13 cellular contexts compared by ENCODE assay signal in genomic region chr22:32809786-32810185, GRCh38. TPM values are rescaled to one million over a fixed set of nuclear protein-coding genes. Genes with fewer than 3 reads are reported as not detected.
A peak's percentile ranks its signal among the peaks of the same experiment; 100 is the strongest.
DNase-seq lines count a peak whose midpoint lies in the region; ATAC-seq, FAIRE-seq and TF ChIP-seq lines count a peak whose summit lies in the region.
"Had no signal": no experiment of that assay in that cellular context is flagged by ENCODE, and none has a peak within 500 bp of the region (broad histone marks: within the 10 kb centered on the region; RNA-seq: fewer than 3 reads in every experiment).

No MANE protein-coding gene starts in this region.

- H3K9ac ChIP-seq in smooth muscle cell (ENCODE audit: low read depth) = peak overlapping the region; percentile 4

- peak overlapping the region; percentile 49 for H3K27ac Mint-ChIP-seq in Caco-2 (ENCODE audit: unreplicated experiment)
- H3K27ac Mint-ChIP-seq in immature natural killer cell = no peak overlapping the region

- H3K4me2 ChIP-seq in hepatocyte = peak overlapping the region; percentile 57
- H3K4me2 ChIP-seq in smooth muscle cell = peak overlapping the region; percentile 78
- H3K4me2 ChIP-seq: A549 had no signal

- DNase-seq in Caco-2 (no peak), RPMI7951 (ENCODE audit: low read depth) (peak; percentile 6), hepatocyte (ENCODE audit: low spot score) (no peak), smooth muscle cell (lab: John Stamatoyannopoulos, UW; ENCODE audit: unreplicated experiment) (no peak), immature natural killer cell (no peak), RCC 7860 (ENCODE audit: low spot score) (no peak)
- DNase-seq: COR-L47, NCI-H1436, NCI-H2029 treated with DMSO at 0.1 percent for 48 hours had no signal

- TF ChIP-seq CTCF in Caco-2 (IDR thresholded peaks at IDR 0.05; ENCODE audit: insufficient read depth in 1 of 2, low read depth in 1 of 2, low read length in 1 of 2, severe bottlenecking in 1 of 2, unreplicated experiment in 1 of 2) (no peak), hepatocyte (IDR thresholded peaks at IDR 0.05; ENCODE audit: poor library complexity) (no peak), smooth muscle cell (IDR thresholded peaks at IDR 0.05; ENCODE audit: borderline replicate concordance, insufficient read depth, poor library complexity, severe bottlenecking) (no peak)

- ATAC-seq in GM18519 (IDR thresholded peaks at IDR 0.05; ENCODE audit: low FRiP score, unreplicated experiment) = no peak
- ATAC-seq: A549 had no signal

- BruUV-seq in Caco-2 (replicated peaks; lab: Mats Ljungman, UMichigan) = no TSS peak

- CTCF ChIA-PET in Caco-2 (lab: Charles Lee) = no interaction called here

- peak overlapping the region; percentile 70 for H3K27ac ChIP-seq in hepatocyte
- H3K27ac ChIP-seq in smooth muscle cell (ENCODE audit: low read depth) = peak overlapping the region; percentile 76
- H3K27ac ChIP-seq: A549, C4-2B had no signal

- peaks cover 68% of the 10 kb centered on the region for H3K36me3 Mint-ChIP-seq in Caco-2 (ENCODE audit: insufficient read depth, unreplicated experiment)
- no peaks in the 10 kb centered on the region for H3K36me3 Mint-ChIP-seq in immature natural killer cell

- H3F3A ChIP-seq in smooth muscle cell (ENCODE audit: low read depth) = peaks cover 86% of the 10 kb centered on the region

- H2AFZ ChIP-seq in hepatocyte (no peak overlapping the region), smooth muscle cell (ENCODE audit: low read depth) (no peak overlapping the region)

- no peaks in the 10 kb centered on the region for H3K9me3 ChIP-seq in Caco-2
- no peaks in the 10 kb centered on the region for H3K9me3 ChIP-seq in hepatocyte (ENCODE audit: low read depth)
- H3K9me3 ChIP-seq in smooth muscle cell (replicated peaks; ENCODE audit: low read depth) = no peaks in the 10 kb centered on the region
- H3K9me3 ChIP-seq: A549 had no signal

- H3K27me3 ChIP-seq in Caco-2 (replicated peaks; ENCODE audit: control insufficient read depth, insufficient read depth, low read length) (no peaks in the 10 kb centered on the region), hepatocyte (no peaks in the 10 kb centered on the region), smooth muscle cell (ENCODE audit: low read depth) (no peaks in the 10 kb centered on the region)

- H3K4me3 Mint-ChIP-seq in Caco-2 (ENCODE audit: unreplicated experiment) = no peak overlapping the region
- H3K4me3 Mint-ChIP-seq in immature natural killer cell = no peak overlapping the region

- peaks cover 27% of the 10 kb centered on the region for H3K4me1 Mint-ChIP-seq in Caco-2 (ENCODE audit: low read depth, unreplicated experiment)
- H3K4me1 Mint-ChIP-seq in immature natural killer cell = no peaks in the 10 kb centered on the region

- 98% methylated on average over 2 of the region's 2 CpGs for WGBS in hepatocyte (ENCODE audit: low lambda C conversion rate, missing lambda C conversion rate)
- 58% methylated on average over 2 of the region's 2 CpGs for WGBS in smooth muscle cell (ENCODE audit: low lambda C conversion rate)

- H3K9me2 ChIP-seq in hepatocyte (replicated peaks; ENCODE audit: insufficient read depth) = no peaks in the 10 kb centered on the region

- FAIRE-seq in RCC 7860 (lab: Jason Lieb, UNC) = no peak
- FAIRE-seq: A549 had no signal

- intact Hi-C loops in Caco-2 (cut with micrococcal nuclease; ENCODE audit: unreplicated experiment) = no loop called here

- POLR2A ChIA-PET in Caco-2 (lab: Charles Lee) = no interaction called here

- peaks cover 86% of the 10 kb centered on the region for H3K79me2 ChIP-seq in hepatocyte
- peaks cover 98% of the 10 kb centered on the region for H3K79me2 ChIP-seq in smooth muscle cell (ENCODE audit: low read depth)

- peaks cover 24% of the 10 kb centered on the region for H4K20me1 ChIP-seq in hepatocyte (ENCODE audit: insufficient read depth, poor library complexity, severe bottlenecking)
- peaks cover 99% of the 10 kb centered on the region for H4K20me1 ChIP-seq in smooth muscle cell (ENCODE audit: low read depth)

- H3K4me1 ChIP-seq in Caco-2 (peaks cover 18% of the 10 kb centered on the region), hepatocyte (ENCODE audit: insufficient read depth) (peaks cover 34% of the 10 kb centered on the region), smooth muscle cell (ENCODE audit: low read depth) (peaks cover 19% of the 10 kb centered on the region)
- H3K4me1 ChIP-seq: A549 had no signal

- H3K27me3 Mint-ChIP-seq in Caco-2 (ENCODE audit: insufficient read depth, unreplicated experiment) (no peaks in the 10 kb centered on the region), immature natural killer cell (ENCODE audit: low read depth in 3 of 3) (peaks cover 0 to 5% (median 1%) of the 10 kb centered on the region in 3 donors)

- peaks cover 1% of the 10 kb centered on the region; the same call in 1 of the 2 replicates for H3K36me3 ChIP-seq in Caco-2 (ENCODE audit: control insufficient read depth, insufficient read depth, low read length)
- no peaks in the 10 kb centered on the region for H3K36me3 ChIP-seq in hepatocyte (replicated peaks; ENCODE audit: insufficient read depth, low read depth)
- peaks cover 7% of the 10 kb centered on the region for H3K36me3 ChIP-seq in smooth muscle cell (ENCODE audit: low read depth)

- H3K9me3 Mint-ChIP-seq in Caco-2 (ENCODE audit: unreplicated experiment) (no peaks in the 10 kb centered on the region), immature natural killer cell (peaks cover 0 to 2% (median 0%) of the 10 kb centered on the region in 6 donors)

- H3K4me3 ChIP-seq in Caco-2 (ENCODE audit: low read depth, low read length) (no peak overlapping the region), hepatocyte (no peak overlapping the region), smooth muscle cell (peak overlapping the region; percentile 25)
- H3K4me3 ChIP-seq: A549 had no signal

RNA-seq across cellular contexts. Expression of gene TIMP3, which starts 8.3 kb away (rescaled TPM):
- 72.8 and 86.4 TPM in 2 replicates for total RNA-seq in Caco-2 (2022)
- 544 and 593 TPM in 2 replicates for total RNA-seq in RPMI7951 (2014; rRNA removed; shearing (Covaris generic))
- total RNA-seq in hepatocyte = 92.3 and 96.1 TPM in 2 replicates
- polyA plus RNA-seq in hepatocyte = 76.6 and 91.6 TPM in 2 replicates
- total RNA-seq in smooth muscle cell = 3,114 and 3,210 TPM in 2 replicates
- 3,050 and 3,942 TPM in 2 replicates for polyA plus RNA-seq in smooth muscle cell
- not detected for polyA plus RNA-seq in immature natural killer cell
- total RNA-seq: HT-29 had no signal
